Comparison of ENCODE assay signal across 7 cellular contexts in genomic region chr11:64233913-64234839, GRCh38. TPM values are rescaled to one million over a fixed set of nuclear protein-coding genes. Genes with fewer than 3 reads are reported as not detected.
DNase-seq lines count a peak whose midpoint lies in the region; ATAC-seq and TF ChIP-seq lines count a peak whose summit lies in the region.

TSS of gene VEGFB (plus strand) at chr11:64234584. CDS start at chr11:64234834, 250 bp downstream.

- WGBS in psoas muscle, 3 donors = 2 to 6% (median 2%) methylated on average over 38 to 103 of the region's 107 CpGs

- no peak for TF ChIP-seq CTCF in psoas muscle (IDR thresholded peaks at IDR 0.05)

- H3K36me3 ChIP-seq in psoas muscle (ENCODE audit: insufficient read depth in 1 of 2, low read depth in 1 of 2) = peaks cover 0 to 18% of the 10 kb centered on the region in 2 donors

- peak; percentile 8 for ATAC-seq in HG03460 (IDR thresholded peaks at IDR 0.05; ENCODE audit: unreplicated experiment)
- peak; percentile 67 for ATAC-seq in left ventricle myocardium superior
- ATAC-seq in psoas muscle = peak; percentile 40 to 57 (median 50)

- DNase-seq in T follicular helper cell (ENCODE audit: low read depth) = peak; percentile 62
- peak in 38 of 56 donors; percentile 21 to 77 (median 49) for DNase-seq in amygdala (lab: John Stamatoyannopoulos, UW)
- DNase-seq in left ventricle myocardium superior = peak; percentile 89
- peak; percentile 79 to 81 for DNase-seq in psoas muscle
- no peak for DNase-seq in NCI-H446 treated with DMSO at 0.1 percent for 48 hours (lab: John Stamatoyannopoulos, UW)

- intact Hi-C loops in left ventricle myocardium superior (cut with micrococcal nuclease) = no loop called here
- intact Hi-C loops in psoas muscle (cut with DNase I) = no loop called here

- TF ChIP-seq POLR2A in GM15510 (IDR thresholded peaks at IDR 0.05; ENCODE audit: borderline replicate concordance, extremely low read depth, insufficient read length) = peak; percentile 39

- no peaks in the 10 kb centered on the region for H3K27me3 ChIP-seq in psoas muscle (ENCODE audit: insufficient read depth in 3 of 3, low read length in 2 of 3)

- H3K4me3 ChIP-seq in psoas muscle = peak within 1 kb of the TSS; percentile 78

- peaks cover 31% of the 10 kb centered on the region for H3K4me1 ChIP-seq in psoas muscle

- peak within 1 kb of the TSS; percentile 91 for H3K27ac ChIP-seq in psoas muscle

- H3K9me3 ChIP-seq in psoas muscle = no peaks in the 10 kb centered on the region

RNA-seq across cellular contexts. Expression of gene VEGFB, which starts in this region (rescaled TPM):
- 305 TPM for total RNA-seq in left ventricle myocardium superior
- 100 to 1,000 TPM in 2 of 4 donors, 10 to 100 TPM in 2; 77.0 to 125 (median 103) TPM for total RNA-seq in psoas muscle
- polyA plus RNA-seq in psoas muscle = 100 to 1,000 TPM in 1 of 3 donors, 10 to 100 TPM in 2; 80.4 to 104 (median 100.0) TPM

Comparison
In these comparisons a context has a peak if more than half of its experiments do, and no peak if none do; other contexts are left out.
1. ATAC-seq: peak in every context shown above with its lines; median percentile 67 in left ventricle myocardium superior; 50 in psoas muscle; 8 in HG03460.